ENCODE assay signal across 25 cellular contexts in genomic region chr1:4734791-4735190, GRCh38.
DNase-seq lines count a peak whose midpoint lies in the region; FAIRE-seq and TF ChIP-seq lines count a peak whose summit lies in the region.
"Had no signal": no experiment of that assay in that cellular context is flagged by ENCODE, and none has a peak within 500 bp of the region (broad histone marks: within the 10 kb centered on the region; RNA-seq: fewer than 3 reads in every experiment).

No MANE protein-coding gene starts in this region.

- no peak overlapping the region for H3K27ac ChIP-seq in kidney (ENCODE audit: low read depth in 2 of 2, low read length in 2 of 2)
- H3K27ac ChIP-seq in osteoblast (ENCODE audit: low read depth, low read length): no peak overlapping the region
- H3K27ac ChIP-seq in right atrium auricular region: no peak overlapping the region
- H3K27ac ChIP-seq: BLaER1, HL-60, KMS-11 had no signal

- peak; percentile 16 for DNase-seq in NCI-H2171 (lab: John Stamatoyannopoulos, UW)
- peak; percentile 39 for DNase-seq in kidney
- DNase-seq in osteoblast (ENCODE audit: insufficient read length, low spot score, missing footprints): peak; percentile 69
- no peak for DNase-seq in GM13976 (ENCODE audit: low spot score)
- DNase-seq in right atrium auricular region (ENCODE audit: low spot score): no peak
- no peak for DNase-seq in NCI-H1436 treated with DMSO at 0.1 percent for 48 hours (lab: John Stamatoyannopoulos, UW)
- DNase-seq: CD4-positive, CD25-positive, alpha-beta regulatory T cell; DMS53; MM.1S; NCI-H1417; NCI-H1694 treated with DMSO at 0.1 percent for 48 hours; NCI-H2081; NCI-H446; NCI-H524 treated with DMSO at 0.1 percent for 48 hours; NCI-H774; SK-N-SH had no signal

- H3K36me3 ChIP-seq in kidney (ENCODE audit: control insufficient read depth in 1 of 2, insufficient read depth in 2 of 2, low read length in 2 of 2) (no peaks in the 10 kb centered on the region), osteoblast (ENCODE audit: insufficient read depth, low read length) (no peaks in the 10 kb centered on the region), right atrium auricular region (no peaks in the 10 kb centered on the region)
- H3K36me3 ChIP-seq: BLaER1 had no signal

- no peak overlapping the region for H2AFZ ChIP-seq in osteoblast (ENCODE audit: low read length)

- H3K79me2 ChIP-seq in osteoblast (ENCODE audit: insufficient read depth, low read length): no peaks in the 10 kb centered on the region

- no peaks in the 10 kb centered on the region for H3K27me3 Mint-ChIP-seq in brain
- H3K27me3 Mint-ChIP-seq: CD4-positive, CD25-positive, alpha-beta regulatory T cell had no signal

- H3K4me1 ChIP-seq in kidney (ENCODE audit: control insufficient read depth in 1 of 2, insufficient read depth in 1 of 2, low read depth in 1 of 2, low read length in 2 of 2) (no peaks in the 10 kb centered on the region), osteoblast (ENCODE audit: insufficient read depth, low read length) (no peaks in the 10 kb centered on the region), right atrium auricular region (no peaks in the 10 kb centered on the region)

- TF ChIP-seq CTCF in brain (conservative IDR thresholded peaks at IDR 0.05) (no peak), kidney (IDR thresholded peaks at IDR 0.05; ENCODE audit: borderline replicate concordance, extremely low read depth, insufficient read depth) (no peak), osteoblast (IDR thresholded peaks at IDR 0.05; ENCODE audit: extremely low read depth, low read depth, low read length) (no peak), GM13976 (IDR thresholded peaks at IDR 0.05; ENCODE audit: borderline replicate concordance, control extremely low read depth, extremely low read depth, insufficient read depth, missing control alignments) (no peak), right atrium auricular region (IDR thresholded peaks at IDR 0.05) (no peak)

- no peak overlapping the region for H3K9ac ChIP-seq in kidney (ENCODE audit: low read length in 2 of 2)
- H3K9ac ChIP-seq: BLaER1, KMS-11, SK-N-SH had no signal

- H3K27ac Mint-ChIP-seq in brain: peak overlapping the region in 3 of 5 experiments; percentile 11 to 85 (median 28)

- no peaks in the 10 kb centered on the region for H3K9me3 ChIP-seq in kidney (ENCODE audit: control insufficient read depth in 1 of 2, low read length in 2 of 2)
- no peaks in the 10 kb centered on the region for H3K9me3 ChIP-seq in osteoblast (ENCODE audit: low read depth, low read length)
- no peaks in the 10 kb centered on the region for H3K9me3 ChIP-seq in right atrium auricular region
- H3K9me3 ChIP-seq: SK-N-SH had no signal

- in situ Hi-C loops in GM13976 (cut with MboI; ENCODE audit: low sequenced_read_pairs, unreplicated experiment): no loop called here

- H3K4me3 ChIP-seq in kidney (ENCODE audit: low read length in 2 of 2) (no peak overlapping the region), osteoblast (ENCODE audit: insufficient read depth, low read length) (no peak overlapping the region), right atrium auricular region (no peak overlapping the region)
- H3K4me3 ChIP-seq: BLaER1, GM12878 had no signal

- H4K20me1 ChIP-seq in osteoblast (ENCODE audit: insufficient read depth, low read length): no peaks in the 10 kb centered on the region

- no peak for FAIRE-seq in kidney (lab: Jason Lieb, UNC)
- FAIRE-seq: A204.1, G401.6, GM12878, RCC 7860 had no signal

- H3K27me3 ChIP-seq in osteoblast (ENCODE audit: insufficient read depth, low read length): no peaks in the 10 kb centered on the region
- H3K27me3 ChIP-seq in right atrium auricular region: no peaks in the 10 kb centered on the region
- H3K27me3 ChIP-seq: BLaER1 had no signal

- H3K4me1 Mint-ChIP-seq in brain: peaks cover 69% of the 10 kb centered on the region
- H3K4me1 Mint-ChIP-seq: CD4-positive, CD25-positive, alpha-beta regulatory T cell had no signal

- no peak overlapping the region for H3K4me3 Mint-ChIP-seq in brain
- H3K4me3 Mint-ChIP-seq: CD4-positive, CD25-positive, alpha-beta regulatory T cell; IgD-negative memory B cell had no signal

- intact Hi-C loops in kidney (cut with DNase I): no loop called here

- H3K36me3 Mint-ChIP-seq in brain: no peaks in the 10 kb centered on the region
- H3K36me3 Mint-ChIP-seq: CD4-positive, CD25-positive, alpha-beta regulatory T cell had no signal

- no peak overlapping the region for H3K4me2 ChIP-seq in osteoblast (ENCODE audit: insufficient read depth, low read length)
- H3K4me2 ChIP-seq: KMS-11, SK-N-SH had no signal

- H3K9me3 Mint-ChIP-seq in brain: peaks cover 0 to 16% (median 0%) of the 10 kb centered on the region in 5 experiments

Comparison
In these comparisons a context has a peak if more than half of its experiments do, and no peak if none do; other contexts are left out.
1. DNase-seq: peak in NCI-H2171 (single experiment), kidney (single experiment) and osteoblast (single experiment); none in GM13976 (single experiment), right atrium auricular region (single experiment) and NCI-H1436 treated with DMSO at 0.1 percent for 48 hours (single experiment).